8 cellular contexts compared by ENCODE assay signal in the genomic region with DNA sequence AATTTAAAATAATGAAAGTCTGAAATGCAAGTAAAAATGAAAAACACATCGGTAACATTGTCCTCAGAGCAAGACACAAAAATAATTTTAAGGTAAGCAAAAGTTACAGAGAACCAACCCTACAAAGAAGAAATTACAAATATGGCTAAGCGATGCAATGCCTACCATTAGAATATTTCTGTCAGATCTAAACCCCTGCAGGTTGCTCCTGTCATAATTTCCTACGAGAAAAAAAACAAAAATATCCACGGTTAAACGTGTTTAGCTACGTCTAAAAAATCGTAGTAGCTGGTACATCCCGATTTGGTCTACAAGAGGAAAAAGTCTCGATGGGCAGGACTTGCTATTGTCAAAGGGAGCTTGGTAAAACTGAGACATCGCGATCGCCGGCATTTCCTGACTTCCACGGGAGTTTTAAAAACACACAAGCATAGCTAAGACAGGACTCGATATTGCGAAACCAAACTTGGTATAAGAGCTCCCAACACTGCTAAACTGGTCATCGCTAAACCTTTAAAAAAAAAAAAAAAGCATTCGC. TPM values are rescaled to one million over a fixed set of nuclear protein-coding genes. Genes with fewer than 3 reads are reported as not detected.
DNase-seq lines count a peak whose midpoint lies in the region; ATAC-seq and TF ChIP-seq lines count a peak whose summit lies in the region.

No MANE protein-coding gene starts in this region.

- no peaks in the 10 kb centered on the region for H3K9me3 Mint-ChIP-seq in activated T-helper 2 cell treated with anti-CD3 and anti-CD28 coated beads, Interferon-gamma antibody, Interleukin-2, Interleukin-4, amounts not matched to agents 10 μg/mL and 5 μg/mL and 100 μg/mL, durations not matched to agents 14 hours and 24 hours and 36 hours
- H3K9me3 Mint-ChIP-seq in progenitor cell of endocrine pancreas (ENCODE audit: low read depth) = no peaks in the 10 kb centered on the region

- peaks cover 11% of the 10 kb centered on the region for H3K36me3 Mint-ChIP-seq in activated T-helper 2 cell treated with anti-CD3 and anti-CD28 coated beads, Interferon-gamma antibody, Interleukin-2, Interleukin-4, amounts not matched to agents 10 μg/mL and 5 μg/mL and 100 μg/mL, durations not matched to agents 14 hours and 24 hours and 36 hours (ENCODE audit: low read depth)
- H3K36me3 Mint-ChIP-seq in progenitor cell of endocrine pancreas (ENCODE audit: insufficient read depth) = no peaks in the 10 kb centered on the region

- TF ChIP-seq CTCF in foreskin fibroblast (IDR thresholded peaks at IDR 0.05; ENCODE audit: low read depth, low read length) (no peak), progenitor cell of endocrine pancreas (IDR thresholded peaks at IDR 0.05; ENCODE audit: unreplicated experiment) (no peak), WERI-Rb-1 (IDR thresholded peaks at IDR 0.05; ENCODE audit: low read depth, low read length) (no peak)

- H3K27ac ChIP-seq in WERI-Rb-1 = no peak overlapping the region

- peak; percentile 67 for DNase-seq in DMS53 (lab: John Stamatoyannopoulos, UW)
- DNase-seq in NCI-H128 (lab: John Stamatoyannopoulos, UW; ENCODE audit: unreplicated experiment) = peak; percentile 33
- peak; percentile 31 for DNase-seq in activated T-helper 2 cell treated with anti-CD3 and anti-CD28 coated beads, Interferon-gamma antibody, Interleukin-2, Interleukin-4, amounts not matched to agents 10 μg/mL and 5 μg/mL and 100 μg/mL, durations not matched to agents 14 hours and 24 hours and 36 hours (ENCODE audit: low spot score)
- DNase-seq in foreskin fibroblast = no peak
- DNase-seq in progenitor cell of endocrine pancreas (ENCODE audit: low spot score, unreplicated experiment) = no peak
- DNase-seq in kidney glomerular epithelial cell (lab: John Stamatoyannopoulos, UW) = no peak
- no peak for DNase-seq in WERI-Rb-1

- peaks cover 44% of the 10 kb centered on the region for H3K4me1 Mint-ChIP-seq in activated T-helper 2 cell treated with anti-CD3 and anti-CD28 coated beads, Interferon-gamma antibody, Interleukin-2, Interleukin-4, amounts not matched to agents 10 μg/mL and 5 μg/mL and 100 μg/mL, durations not matched to agents 14 hours and 24 hours and 36 hours (ENCODE audit: low read depth)
- peaks cover 11% of the 10 kb centered on the region for H3K4me1 Mint-ChIP-seq in progenitor cell of endocrine pancreas (ENCODE audit: low read depth)

- no peaks in the 10 kb centered on the region for H3K27me3 Mint-ChIP-seq in activated T-helper 2 cell treated with anti-CD3 and anti-CD28 coated beads, Interferon-gamma antibody, Interleukin-2, Interleukin-4, amounts not matched to agents 10 μg/mL and 5 μg/mL and 100 μg/mL, durations not matched to agents 14 hours and 24 hours and 36 hours (ENCODE audit: low read depth)
- peaks cover 84% of the 10 kb centered on the region for H3K27me3 Mint-ChIP-seq in progenitor cell of endocrine pancreas

- no peaks in the 10 kb centered on the region for H3K36me3 ChIP-seq in WERI-Rb-1

- H3K4me3 ChIP-seq in foreskin fibroblast (ENCODE audit: low read depth in 1 of 2, low read length in 2 of 2) = peak overlapping the region; percentile 73 to 86
- no peak overlapping the region for H3K4me3 ChIP-seq in WERI-Rb-1 (ENCODE audit: low read depth, low read length)

- H3K27ac Mint-ChIP-seq in activated T-helper 2 cell treated with anti-CD3 and anti-CD28 coated beads, Interferon-gamma antibody, Interleukin-2, Interleukin-4, amounts not matched to agents 10 μg/mL and 5 μg/mL and 100 μg/mL, durations not matched to agents 14 hours and 24 hours and 36 hours = peak overlapping the region; percentile 97
- H3K27ac Mint-ChIP-seq in progenitor cell of endocrine pancreas = peak overlapping the region; percentile 33

- peaks cover 39% of the 10 kb centered on the region for H3K9me3 ChIP-seq in WERI-Rb-1 (ENCODE audit: severe bottlenecking)

- ATAC-seq in GM21360 (IDR thresholded peaks at IDR 0.05; ENCODE audit: unreplicated experiment) = no peak

- peak overlapping the region; percentile 92 for H3K4me3 Mint-ChIP-seq in activated T-helper 2 cell treated with anti-CD3 and anti-CD28 coated beads, Interferon-gamma antibody, Interleukin-2, Interleukin-4, amounts not matched to agents 10 μg/mL and 5 μg/mL and 100 μg/mL, durations not matched to agents 14 hours and 24 hours and 36 hours (ENCODE audit: low read depth)
- H3K4me3 Mint-ChIP-seq in progenitor cell of endocrine pancreas (ENCODE audit: low read depth) = peak overlapping the region; percentile 74

- peaks cover 91% of the 10 kb centered on the region for H3K27me3 ChIP-seq in WERI-Rb-1 (ENCODE audit: insufficient read depth, low read depth, severe bottlenecking)

- intact Hi-C loops in activated T-helper 2 cell treated with anti-CD3 and anti-CD28 coated beads, Interferon-gamma antibody, Interleukin-2, Interleukin-4, amounts not matched to agents 10 μg/mL and 5 μg/mL and 100 μg/mL, durations not matched to agents 14 hours and 24 hours and 36 hours (cut with micrococcal nuclease) = loop anchor here (2.0 kb wide), 2 partner anchors 64 to 444 kb away; no protein-coding TSS in a partner anchor

RNA-seq across cellular contexts. Expression of gene ANXA2R, which starts 1.1 kb away (rescaled TPM):
- total RNA-seq in activated T-helper 2 cell treated with anti-CD3 and anti-CD28 coated beads, Interferon-gamma antibody, Interleukin-2, Interleukin-4, amounts not matched to agents 10 μg/mL and 5 μg/mL and 100 μg/mL, durations not matched to agents 14 hours and 24 hours and 36 hours = 2.1 and 2.5 TPM in 2 replicates
- 0.87 and 0.93 TPM in 2 replicates for total RNA-seq in progenitor cell of endocrine pancreas

Comparison
In these comparisons a context has a peak if more than half of its experiments do, and no peak if none do; other contexts are left out.
1. DNase-seq: peak in DMS53 (single experiment), NCI-H128 (single experiment) and activated T-helper 2 cell treated with anti-CD3 and anti-CD28 coated beads, Interferon-gamma antibody, Interleukin-2, Interleukin-4, amounts not matched to agents 10 μg/mL and 5 μg/mL and 100 μg/mL, durations not matched to agents 14 hours and 24 hours and 36 hours (single experiment); none in foreskin fibroblast (0 of 2), progenitor cell of endocrine pancreas (single experiment), kidney glomerular epithelial cell (single experiment) and WERI-Rb-1 (single experiment).